8 cellular contexts compared by ENCODE assay signal in the genomic region with DNA sequence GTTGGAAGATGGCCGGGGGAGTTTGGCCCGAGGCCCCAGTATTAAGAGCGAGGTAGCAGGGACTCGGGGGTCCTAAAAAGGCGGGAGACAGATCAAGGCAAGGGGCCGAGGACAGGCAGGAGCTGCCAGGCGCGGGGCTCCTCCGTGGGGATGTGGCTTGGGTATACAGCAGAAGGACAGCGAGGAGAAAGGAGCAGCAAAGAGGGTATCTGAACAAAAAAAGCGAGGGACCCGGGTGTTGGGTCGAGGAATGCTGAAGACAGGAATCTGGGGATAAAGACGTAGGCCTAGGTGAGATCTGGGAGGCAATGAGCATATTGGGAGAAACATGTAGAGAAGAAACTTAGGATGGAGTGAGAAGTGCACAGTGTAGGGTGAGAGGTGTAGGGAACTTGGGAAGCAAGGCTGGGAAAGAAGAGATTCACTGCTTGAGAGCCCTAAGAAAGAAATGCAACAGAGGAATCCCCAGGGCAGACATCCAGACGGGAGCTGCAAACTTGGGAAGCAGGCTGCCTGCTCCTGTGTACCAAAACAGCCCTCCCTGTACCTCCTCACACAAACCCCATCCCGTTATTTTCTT. TPM values are rescaled to one million over a fixed set of nuclear protein-coding genes. Genes with fewer than 3 reads are reported as not detected.
DNase-seq lines count a peak whose midpoint lies in the region; ATAC-seq and TF ChIP-seq lines count a peak whose summit lies in the region.

No MANE protein-coding gene starts in this region.

- H3K27me3 ChIP-seq in WERI-Rb-1 (ENCODE audit: insufficient read depth, low read depth, severe bottlenecking) (no peaks in the 10 kb centered on the region), foreskin keratinocyte (no peaks in the 10 kb centered on the region)

- no peak for TF ChIP-seq CTCF in WERI-Rb-1 (IDR thresholded peaks at IDR 0.05; ENCODE audit: low read depth, low read length)
- no peak for TF ChIP-seq CTCF in foreskin keratinocyte (conservative IDR thresholded peaks at IDR 0.05)
- TF ChIP-seq CTCF in osteocyte (IDR thresholded peaks at IDR 0.05) = no peak

- H3K9me3 ChIP-seq in WERI-Rb-1 (ENCODE audit: severe bottlenecking) = no peaks in the 10 kb centered on the region

- H3K36me3 Mint-ChIP-seq in osteocyte (ENCODE audit: unreplicated experiment) = peaks cover 8% of the 10 kb centered on the region

- H3K27ac ChIP-seq in WERI-Rb-1 (peak overlapping the region; percentile 70), foreskin keratinocyte (peak overlapping the region; percentile 64)

- H3K4me1 Mint-ChIP-seq in osteocyte (ENCODE audit: unreplicated experiment) = peaks cover 15% of the 10 kb centered on the region

- H3K27me3 Mint-ChIP-seq in osteocyte (ENCODE audit: unreplicated experiment) = no peaks in the 10 kb centered on the region

- peaks cover 3% of the 10 kb centered on the region for H3K36me3 ChIP-seq in WERI-Rb-1

- peak overlapping the region; percentile 82 for H3K27ac Mint-ChIP-seq in osteocyte (ENCODE audit: unreplicated experiment)

- H3K4me1 ChIP-seq in foreskin keratinocyte = no peaks in the 10 kb centered on the region

- peak; percentile 39 for DNase-seq in NCI-H2227 treated with DMSO at 0.1 percent for 48 hours (lab: John Stamatoyannopoulos, UW)
- no peak for DNase-seq in NCI-H2227 (lab: John Stamatoyannopoulos, UW; ENCODE audit: unreplicated experiment)
- no peak for DNase-seq in WERI-Rb-1
- peak in 1 of 2 donors; percentile 6 for DNase-seq in foreskin keratinocyte
- DNase-seq in osteocyte (ENCODE audit: extremely low spot score, unreplicated experiment) = no peak
- DNase-seq in SHP77 treated with DMSO at 0.1 percent for 48 hours (lab: John Stamatoyannopoulos, UW) = no peak
- no peak for DNase-seq in amniotic stem cell (lab: John Stamatoyannopoulos, UW)

- peak; percentile 12 for ATAC-seq in HG02981 (IDR thresholded peaks at IDR 0.05; ENCODE audit: unreplicated experiment)
- peak; percentile 7 for ATAC-seq in foreskin keratinocyte

- H3K4me3 ChIP-seq in WERI-Rb-1 (ENCODE audit: low read depth, low read length) = peak overlapping the region; percentile 76

- peak overlapping the region; percentile 79 for H3K4me3 Mint-ChIP-seq in osteocyte (ENCODE audit: unreplicated experiment)

- H3K9me3 Mint-ChIP-seq in osteocyte (ENCODE audit: unreplicated experiment) = no peaks in the 10 kb centered on the region

RNA-seq across cellular contexts. Expression of a gene that starts 10.9 kb away (rescaled TPM):
- total RNA-seq in foreskin keratinocyte = 8.7 TPM in 2 replicates
- 6.2 and 6.7 TPM in 2 replicates for polyA plus RNA-seq in foreskin keratinocyte
- 16.2 and 19.4 TPM in 2 replicates for total RNA-seq in osteocyte

RNA-seq across cellular contexts. Expression of a gene that starts 12.9 kb away (rescaled TPM):
- total RNA-seq in foreskin keratinocyte = 1.2 and 1.6 TPM in 2 replicates
- polyA plus RNA-seq in foreskin keratinocyte = 0.62 and 0.91 TPM in 2 replicates
- 8.2 and 10.6 TPM in 2 replicates for total RNA-seq in osteocyte

RNA-seq across cellular contexts. Expression of a gene that starts 33.7 kb away (rescaled TPM):
- total RNA-seq in foreskin keratinocyte (833 and 866 TPM in 2 replicates), osteocyte (25.0 and 25.3 TPM in 2 replicates)
- polyA plus RNA-seq in foreskin keratinocyte = 1,198 and 1,225 TPM in 2 replicates

RNA-seq across cellular contexts. Expression of a gene that starts 34.1 kb away (rescaled TPM):
- total RNA-seq in foreskin keratinocyte = 58.2 and 75.3 TPM in 2 replicates
- 42.4 and 45.9 TPM in 2 replicates for polyA plus RNA-seq in foreskin keratinocyte
- 126 and 134 TPM in 2 replicates for total RNA-seq in osteocyte

RNA-seq across cellular contexts. Expression of a gene that starts 41.4 kb away (rescaled TPM):
- 71.3 and 75.5 TPM in 2 replicates for total RNA-seq in foreskin keratinocyte
- 39.4 and 52.8 TPM in 2 replicates for polyA plus RNA-seq in foreskin keratinocyte
- 27.3 and 29.6 TPM in 2 replicates for total RNA-seq in osteocyte

Comparison
In these comparisons a context has a peak if more than half of its experiments do, and no peak if none do; other contexts are left out.
1. RNA of a gene that starts 33.7 kb away (total RNA-seq): 833 to 866 TPM in foreskin keratinocyte; 25.0 to 25.3 TPM in osteocyte; every median in the first group is over 10 times any median in the second.